Comparison of ENCODE assay signal across 8 cellular contexts in the genomic region with DNA sequence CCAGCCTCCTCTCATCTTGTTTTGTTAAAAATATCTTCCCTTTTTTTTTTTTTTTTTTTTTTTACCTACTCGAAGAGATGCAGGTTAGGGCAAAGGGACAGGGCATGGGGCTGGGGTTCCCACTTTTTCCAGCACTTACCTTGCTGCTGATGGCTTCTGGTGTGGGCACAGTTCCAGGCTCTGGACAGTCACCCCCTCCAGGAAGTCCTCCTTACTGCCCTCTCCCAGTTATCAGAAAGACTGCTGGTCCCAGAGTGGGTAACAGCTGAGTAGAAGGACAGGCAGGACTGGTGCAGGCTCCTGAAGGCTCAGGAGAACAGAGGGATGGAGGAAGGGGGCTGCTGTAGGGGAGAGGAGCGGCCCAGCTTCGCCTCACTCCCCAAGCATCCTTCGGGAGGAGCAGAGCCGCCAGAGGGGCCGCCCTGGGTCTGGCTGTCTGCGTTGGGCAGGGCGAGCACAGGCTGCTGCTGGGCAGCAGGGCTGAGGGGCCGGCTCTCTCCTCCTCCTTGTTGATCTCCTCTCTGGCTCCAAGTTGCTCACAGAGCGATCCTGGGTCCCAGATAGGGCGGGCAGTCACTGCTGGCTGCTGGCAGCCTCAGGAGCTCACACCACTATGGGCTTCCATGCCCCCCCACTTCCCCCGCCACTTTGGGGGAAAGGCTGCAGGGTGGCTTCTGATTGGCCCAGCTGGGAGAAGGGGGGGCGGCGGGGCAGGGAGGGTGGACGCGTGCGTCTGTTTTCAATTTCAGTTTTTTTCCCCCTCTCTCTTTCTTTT. TPM values are rescaled to one million over a fixed set of nuclear protein-coding genes. Genes with fewer than 3 reads are reported as not detected.
DNase-seq lines count a peak whose midpoint lies in the region; ATAC-seq, FAIRE-seq and TF ChIP-seq lines count a peak whose summit lies in the region.

A gene (minus strand): TSS at position 588 of the 775 bp plus-strand sequence. CDS start 18,798 bp downstream, outside the sequence.

- 27% methylated on average over 13 of the region's 17 CpGs for WGBS in HepG2 (ENCODE audit: low lambda C conversion rate)

- intact Hi-C loops in colonic mucosa (cut with DNase I): no loop called here
- intact Hi-C loops in HepG2 (cut with micrococcal nuclease; ENCODE audit: unreplicated experiment): no loop called here

- ATAC-seq in HepG2 (peak; percentile 13; the same call in 2 of the 3 replicates), GM21423 (IDR thresholded peaks at IDR 0.05; ENCODE audit: unreplicated experiment) (no peak)

- no peaks in the 10 kb centered on the region for H3K9me3 ChIP-seq in colonic mucosa
- no peaks in the 10 kb centered on the region for H3K9me3 ChIP-seq in HepG2 (ENCODE audit: low read length)

- CTCF ChIA-PET in HepG2 (lab: Yijun Ruan, JAX; ENCODE audit: low intra/inter-chr PET ratio, low total read pairs): no interaction called here

- no peaks in the 10 kb centered on the region for H3K36me3 ChIP-seq in colonic mucosa
- H3K36me3 ChIP-seq in HepG2 (replicated peaks in 1 of 2; ENCODE audit: control insufficient read depth in 1 of 2, insufficient read depth in 2 of 2, low read length in 2 of 2): no peaks in the 10 kb centered on the region

- no peak for TF ChIP-seq RAD21 in HepG2 (CRISPR knock-in tag; IDR thresholded peaks at IDR 0.05)

- H3K79me2 ChIP-seq in HepG2 (ENCODE audit: insufficient read depth, low read length): no peaks in the 10 kb centered on the region

- H3K27me3 ChIP-seq in colonic mucosa: no peaks in the 10 kb centered on the region
- H3K27me3 ChIP-seq in HepG2 (ENCODE audit: control insufficient read depth in 1 of 2, insufficient read depth in 2 of 2, low read length in 2 of 2): peaks cover 2 to 35% of the 10 kb centered on the region in 2 experiments; a peak in 3 of 5 replicates

- FAIRE-seq in HepG2 (lab: Jason Lieb, UNC): no peak

- no TSS peak for BruUV-seq in HepG2 (replicated peaks; lab: Mats Ljungman, UMichigan)

- TF ChIP-seq CTCF in HFF-Myc (IDR thresholded peaks at IDR 0.05; ENCODE audit: low read depth, low read length, missing control alignments): no peak
- TF ChIP-seq CTCF in colonic mucosa (IDR thresholded peaks at IDR 0.05): no peak
- no peak for TF ChIP-seq CTCF in HepG2 (CRISPR knock-in tag; IDR thresholded peaks at IDR 0.05)

- H3K9ac ChIP-seq in colonic mucosa (ENCODE audit: low read depth in 2 of 2, low read length in 2 of 2) (peak within 1 kb of the TSS; percentile 49 to 66), HepG2 (ENCODE audit: insufficient read depth, low read depth, low read length) (no peak within 1 kb of the TSS)

- in situ Hi-C loops in HepG2 (cut with HindIII; ENCODE audit: extremely low pct_ligation_motif_present, low pct_unique_long_range_greater_than_20kb): no loop called here

- peak within 1 kb of the TSS; percentile 73 for H3K27ac ChIP-seq in colonic mucosa
- no peak within 1 kb of the TSS for H3K27ac ChIP-seq in HepG2 (ENCODE audit: extremely low read length, insufficient read depth, low read length)

- TF ChIP-seq EP300 in HepG2 (IDR thresholded peaks at IDR 0.05; ENCODE audit: low read depth in 2 of 2, low read length in 2 of 2): no peak
- TF ChIP-seq EP300 in HepG2 (CRISPR knock-in tag; IDR thresholded peaks at IDR 0.05; ENCODE audit: borderline replicate concordance): no peak

- H4K20me1 ChIP-seq in HepG2 (ENCODE audit: insufficient read depth, low read length): no peaks in the 10 kb centered on the region

- no peaks in the 10 kb centered on the region for H3K4me1 ChIP-seq in colonic mucosa
- H3K4me1 ChIP-seq in HepG2 (ENCODE audit: insufficient read depth, low read length): peaks cover 77% of the 10 kb centered on the region

- no peak within 1 kb of the TSS for H2AFZ ChIP-seq in HepG2 (ENCODE audit: low read length)

- peak; percentile 85 for DNase-seq in Daoy (ENCODE audit: low read depth)
- DNase-seq in HFF-Myc (ENCODE audit: extremely low read depth, low read depth): no peak
- peak; percentile 55 for DNase-seq in UCSD-AML1 (lab: John Stamatoyannopoulos, UW; ENCODE audit: unreplicated experiment)
- peak; percentile 74 for DNase-seq in colonic mucosa
- DNase-seq in HepG2 (ENCODE audit: low spot score): no peak
- DNase-seq in stimulated activated CD8-positive, alpha-beta memory T cell treated with anti-CD3 and anti-CD28 coated beads, Interleukin-12 subunit alpha, Interleukin-12 subunit beta, amount 100 ng/mL, for 24 hours (ENCODE audit: extremely low read depth): peak; percentile 20
- no peak for DNase-seq in NCI-H1105 (lab: John Stamatoyannopoulos, UW)

- no peak for TF ChIP-seq POLR2A in HepG2 (IDR thresholded peaks at IDR 0.05; ENCODE audit: insufficient read depth in 1 of 2, low read depth in 2 of 2, low read length in 2 of 2)

- H3K4me3 ChIP-seq in HFF-Myc (replicated peaks; ENCODE audit: low read depth, low read length) (peak within 1 kb of the TSS; percentile 91), colonic mucosa (peak within 1 kb of the TSS; percentile 25), HepG2 (replicated peaks in 1 of 3; ENCODE audit: insufficient read depth in 1 of 3, low read depth in 2 of 3, low read length in 3 of 3) (no peak within 1 kb of the TSS; a peak in 1 of 6 replicates)

- POLR2A ChIA-PET in HepG2 (lab: Yijun Ruan, JAX): interaction anchor here (5.2 kb wide), 1 partner anchor 17 kb away, joined by 31 read pairs; no protein-coding TSS in a partner anchor

- H3K4me2 ChIP-seq in HepG2 (ENCODE audit: low read depth, low read length): peak within 1 kb of the TSS; percentile 33; the same call in 1 of the 2 replicates

TF ChIP-seq in HepG2, 621 proteins besides CTCF, POLR2A, EP300 and RAD21 (continues in another document):
- TF ChIP-seq NFYB (CRISPR knock-in tag; IDR thresholded peaks at IDR 0.05) (0 out of 2 replicates have a peak, but pooled peaks have one; percentile 12), ZNF7 (CRISPR knock-in tag; IDR thresholded peaks at IDR 0.05) (no peak), GZF1 (CRISPR knock-in tag; IDR thresholded peaks at IDR 0.05) (no peak), SCMH1 (CRISPR knock-in tag; IDR thresholded peaks at IDR 0.05; ENCODE audit: borderline replicate concordance) (no peak), XRCC5 (optimal IDR thresholded peaks at IDR 0.05; ENCODE audit: low read length) (peak; percentile 11)
- TF ChIP-seq, protein P1, sequence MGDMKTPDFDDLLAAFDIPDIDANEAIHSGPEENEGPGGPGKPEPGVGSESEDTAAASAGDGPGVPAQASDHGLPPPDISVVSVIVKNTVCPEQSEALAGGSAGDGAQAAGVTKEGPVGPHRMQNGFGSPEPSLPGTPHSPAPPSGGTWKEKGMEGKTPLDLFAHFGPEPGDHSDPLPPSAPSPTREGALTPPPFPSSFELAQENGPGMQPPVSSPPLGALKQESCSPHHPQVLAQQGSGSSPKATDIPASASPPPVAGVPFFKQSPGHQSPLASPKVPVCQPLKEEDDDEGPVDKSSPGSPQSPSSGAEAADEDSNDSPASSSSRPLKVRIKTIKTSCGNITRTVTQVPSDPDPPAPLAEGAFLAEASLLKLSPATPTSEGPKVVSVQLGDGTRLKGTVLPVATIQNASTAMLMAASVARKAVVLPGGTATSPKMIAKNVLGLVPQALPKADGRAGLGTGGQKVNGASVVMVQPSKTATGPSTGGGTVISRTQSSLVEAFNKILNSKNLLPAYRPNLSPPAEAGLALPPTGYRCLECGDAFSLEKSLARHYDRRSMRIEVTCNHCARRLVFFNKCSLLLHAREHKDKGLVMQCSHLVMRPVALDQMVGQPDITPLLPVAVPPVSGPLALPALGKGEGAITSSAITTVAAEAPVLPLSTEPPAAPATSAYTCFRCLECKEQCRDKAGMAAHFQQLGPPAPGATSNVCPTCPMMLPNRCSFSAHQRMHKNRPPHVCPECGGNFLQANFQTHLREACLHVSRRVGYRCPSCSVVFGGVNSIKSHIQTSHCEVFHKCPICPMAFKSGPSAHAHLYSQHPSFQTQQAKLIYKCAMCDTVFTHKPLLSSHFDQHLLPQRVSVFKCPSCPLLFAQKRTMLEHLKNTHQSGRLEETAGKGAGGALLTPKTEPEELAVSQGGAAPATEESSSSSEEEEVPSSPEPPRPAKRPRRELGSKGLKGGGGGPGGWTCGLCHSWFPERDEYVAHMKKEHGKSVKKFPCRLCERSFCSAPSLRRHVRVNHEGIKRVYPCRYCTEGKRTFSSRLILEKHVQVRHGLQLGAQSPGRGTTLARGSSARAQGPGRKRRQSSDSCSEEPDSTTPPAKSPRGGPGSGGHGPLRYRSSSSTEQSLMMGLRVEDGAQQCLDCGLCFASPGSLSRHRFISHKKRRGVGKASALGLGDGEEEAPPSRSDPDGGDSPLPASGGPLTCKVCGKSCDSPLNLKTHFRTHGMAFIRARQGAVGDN (CRISPR knock-in tag; IDR thresholded peaks at IDR 0.05): peak; percentile 30

RNA-seq across cellular contexts. Expression of the gene that starts here (rescaled TPM):
- 8.6 and 9.4 TPM in 2 replicates for total RNA-seq in Daoy (2014; rRNA removed; shearing (Covaris generic))
- total RNA-seq in colonic mucosa (10 to 100 TPM in 1 of 2 donors, 1 to 10 TPM in 1; 8.6 to 18.1 TPM), HepG2 (2016; rRNA removed; fragmentation: Illumina TruSeq; extraction: Trizol) (1.5 and 4.0 TPM in 2 replicates)
- total RNA-seq in HepG2 (2016; cell fraction: cytosol; rRNA removed; fragmentation: Illumina TruSeq; extraction: Trizol; ENCODE audit: low read depth): 1.3 and 1.5 TPM in 2 replicates
- 2.3 and 5.0 TPM in 2 replicates for total RNA-seq in HepG2 (2016; cell fraction: insoluble cytoplasmic fraction; rRNA removed; fragmentation: Illumina TruSeq; extraction: Trizol)
- total RNA-seq in HepG2 (2016; cell fraction: membrane; rRNA removed; fragmentation: Illumina TruSeq; extraction: Trizol): 2.2 and 3.9 TPM in 2 replicates
- total RNA-seq in HepG2 (2016; cell fraction: nucleus; rRNA removed; fragmentation: Illumina TruSeq; extraction: Trizol): 3.0 and 4.6 TPM in 2 replicates
- 15.3 and 21.0 TPM in 2 replicates for polyA plus RNA-seq in HepG2 (2011; rRNA removed)
- polyA plus RNA-seq in HepG2 (2011; cell fraction: cytosol; rRNA removed): 8.7 and 14.4 TPM in 2 replicates
- polyA plus RNA-seq in HepG2 (2011; cell fraction: nucleus; rRNA removed): 26.2 and 40.5 TPM in 2 replicates
- polyA plus RNA-seq in HepG2 (2012): 6.3 and 14.3 TPM in 2 replicates
- polyA plus RNA-seq in HepG2 (2016; cell fraction: cytosol; fragmentation: Illumina TruSeq; extraction: Trizol; ENCODE audit: low read depth): 0.71 and 1.4 TPM in 2 replicates
- 1.6 TPM in 2 replicates for polyA plus RNA-seq in HepG2 (2016; cell fraction: insoluble cytoplasmic fraction; fragmentation: Illumina TruSeq; extraction: Trizol; ENCODE audit: low read depth)
- 1.5 and 1.7 TPM in 2 replicates for polyA plus RNA-seq in HepG2 (2016; cell fraction: membrane; fragmentation: Illumina TruSeq; extraction: Trizol; ENCODE audit: low read depth)
- 3.9 TPM in 2 replicates for polyA plus RNA-seq in HepG2 (2016; cell fraction: nucleus; fragmentation: Illumina TruSeq; extraction: Trizol; ENCODE audit: insufficient read depth, low read depth)
- polyA minus RNA-seq in HepG2 (2011; rRNA and poly(A)+ RNA removed; ENCODE audit: low replicate concordance): 9.0 and 60.1 TPM in 2 replicates
- polyA minus RNA-seq in HepG2 (2011; cell fraction: cytosol; rRNA and poly(A)+ RNA removed): 6.6 and 10.6 TPM in 2 replicates
- 24.5 and 47.1 TPM in 2 replicates for polyA minus RNA-seq in HepG2 (2011; cell fraction: nucleus; rRNA and poly(A)+ RNA removed)

Comparison
In these comparisons a context has a peak if more than half of its experiments do, and no peak if none do; other contexts are left out.
1. DNase-seq: peak in Daoy (single experiment), UCSD-AML1 (single experiment), colonic mucosa (single experiment) and stimulated activated CD8-positive, alpha-beta memory T cell treated with anti-CD3 and anti-CD28 coated beads, Interleukin-12 subunit alpha, Interleukin-12 subunit beta, amount 100 ng/mL, for 24 hours (single experiment); none in HFF-Myc (single experiment), HepG2 (single experiment) and NCI-H1105 (single experiment).
2. H3K4me3 ChIP-seq: peak in HFF-Myc (single experiment) and colonic mucosa (single experiment); none in HepG2 (0 of 3).